In the genomic region with DNA sequence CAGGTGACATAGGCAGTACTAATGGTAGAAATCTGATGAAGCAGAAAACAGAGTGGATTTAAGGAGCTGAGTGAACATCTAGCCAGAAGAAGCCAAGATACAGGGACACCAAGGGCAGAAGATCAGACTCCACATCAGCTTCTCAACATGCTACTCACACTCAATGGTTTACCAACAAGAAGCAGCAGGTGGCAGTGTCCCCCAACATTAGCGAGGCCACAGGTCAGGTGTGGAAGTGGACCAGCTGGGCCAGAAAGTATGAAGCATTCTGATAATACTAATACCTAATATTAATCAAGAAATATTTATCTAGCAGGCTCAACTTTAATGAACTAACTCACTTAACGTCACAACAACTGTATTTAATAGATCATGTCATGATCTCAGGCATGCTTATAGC, we compare ENCODE assay signal across 8 cellular contexts.
DNase-seq lines count a peak whose midpoint lies in the region; ATAC-seq and TF ChIP-seq lines count a peak whose summit lies in the region.

No MANE protein-coding gene starts in this region.

- no peak overlapping the region for H3K27ac Mint-ChIP-seq in Caco-2 (ENCODE audit: unreplicated experiment)

- DNase-seq in Caco-2 = peak; percentile 70 to 74
- DNase-seq in T-helper 2 cell = peak in 3 of 5 experiments; percentile 6 to 38 (median 13)
- DNase-seq in astrocyte of the cerebellum (ENCODE audit: low read depth) = peak; percentile 43
- DNase-seq in hippocampal formation (lab: John Stamatoyannopoulos, UW) = peak; percentile 29 to 49
- DNase-seq in stimulated activated CD4-positive, alpha-beta T cell treated with anti-CD3 and anti-CD28 coated beads, Interleukin-15, amount 100 ng/mL, for 24 hours = peak; percentile 61

- in situ Hi-C loops in astrocyte of the cerebellum (cut with HindIII; ENCODE audit: low sequenced_read_pairs) = no loop called here

- TF ChIP-seq CTCF in Caco-2 (IDR thresholded peaks at IDR 0.05; ENCODE audit: insufficient read depth in 1 of 2, low read depth in 1 of 2, low read length in 1 of 2, severe bottlenecking in 1 of 2, unreplicated experiment in 1 of 2) = peak; percentile 76 to 77
- peak; percentile 72 for TF ChIP-seq CTCF in astrocyte of the cerebellum (IDR thresholded peaks at IDR 0.05; ENCODE audit: low read depth, low read length, missing control alignments)

- no peaks in the 10 kb centered on the region for H3K27me3 ChIP-seq in Caco-2 (replicated peaks; ENCODE audit: control insufficient read depth, insufficient read depth, low read length)

- no TSS peak for BruUV-seq in Caco-2 (replicated peaks; lab: Mats Ljungman, UMichigan)

- H3K4me3 ChIP-seq in Caco-2 (ENCODE audit: low read depth, low read length) (no peak overlapping the region), astrocyte of the cerebellum (ENCODE audit: low read depth, low read length) (no peak overlapping the region)

- no peaks in the 10 kb centered on the region for H3K9me3 ChIP-seq in Caco-2

- no peaks in the 10 kb centered on the region for H3K9me3 Mint-ChIP-seq in Caco-2 (ENCODE audit: unreplicated experiment)

- no peaks in the 10 kb centered on the region for H3K4me1 Mint-ChIP-seq in Caco-2 (ENCODE audit: low read depth, unreplicated experiment)

- H3K4me1 ChIP-seq in Caco-2 = no peaks in the 10 kb centered on the region

- no peaks in the 10 kb centered on the region for H3K36me3 ChIP-seq in Caco-2 (ENCODE audit: control insufficient read depth, insufficient read depth, low read length)

- intact Hi-C loops in Caco-2 (cut with micrococcal nuclease; ENCODE audit: unreplicated experiment) = loop anchor here (1.0 to 10.0 kb wide), 3 partner anchors 78 to 571 kb away; no protein-coding TSS in a partner anchor

- H3K4me3 Mint-ChIP-seq in Caco-2 (ENCODE audit: unreplicated experiment) = no peak overlapping the region

- CTCF ChIA-PET in Caco-2 (lab: Charles Lee) = interaction anchor here (0.6 to 4.9 kb wide), 6 partner anchors 10 to 571 kb away, joined by 3 to 73 read pairs (median 4); no protein-coding TSS in a partner anchor

- H3K36me3 Mint-ChIP-seq in Caco-2 (ENCODE audit: insufficient read depth, unreplicated experiment) = no peaks in the 10 kb centered on the region

- peaks cover 21% of the 10 kb centered on the region for H3K27me3 Mint-ChIP-seq in Caco-2 (ENCODE audit: insufficient read depth, unreplicated experiment)

- POLR2A ChIA-PET in Caco-2 (lab: Charles Lee) = no interaction called here

- ATAC-seq in GM19324 (IDR thresholded peaks at IDR 0.05; ENCODE audit: low FRiP score, unreplicated experiment) = peak; percentile 78
- ATAC-seq in HG03460 (IDR thresholded peaks at IDR 0.05; ENCODE audit: unreplicated experiment) = peak; percentile 83
- ATAC-seq in HG02970 (IDR thresholded peaks at IDR 0.05; ENCODE audit: low FRiP score, unreplicated experiment) = no peak

Comparison
In these comparisons a context has a peak if more than half of its experiments do, and no peak if none do; other contexts are left out.
1. DNase-seq: peak in every context shown above with its lines; median percentile 72 in Caco-2; 61 in stimulated activated CD4-positive, alpha-beta T cell treated with anti-CD3 and anti-CD28 coated beads, Interleukin-15, amount 100 ng/mL, for 24 hours; 43 in astrocyte of the cerebellum; 39 in hippocampal formation; 13 in T-helper 2 cell.